ENCODE assay signal across 14 cellular contexts in the genomic region with DNA sequence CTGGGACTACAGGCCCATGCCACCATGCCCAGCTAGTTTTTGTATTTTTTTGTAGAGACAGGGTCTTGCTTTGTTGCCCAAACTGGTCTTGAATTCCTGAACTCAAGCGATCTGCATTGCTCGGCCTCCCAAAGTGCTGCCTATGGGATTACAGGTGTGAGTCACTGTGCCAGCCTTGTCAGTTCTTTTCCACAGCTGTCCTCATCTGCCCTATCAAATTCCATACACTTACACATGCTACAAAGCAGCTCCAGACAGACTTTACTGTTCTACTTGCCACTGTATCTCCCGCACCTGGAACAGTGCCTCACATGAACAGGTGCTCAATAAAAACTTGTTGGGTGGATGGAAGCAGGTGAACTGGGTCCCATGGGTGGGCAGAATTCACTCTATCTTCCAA. TPM values are rescaled to one million over a fixed set of nuclear protein-coding genes. Genes with fewer than 3 reads are reported as not detected.
DNase-seq lines count a peak whose midpoint lies in the region; ATAC-seq and TF ChIP-seq lines count a peak whose summit lies in the region.
"Had no signal": no experiment of that assay in that cellular context is flagged by ENCODE, and none has a peak within 500 bp of the region (broad histone marks: within the 10 kb centered on the region; RNA-seq: fewer than 3 reads in every experiment).

No MANE protein-coding gene starts in this region.

- no peaks in the 10 kb centered on the region for H3K9me3 Mint-ChIP-seq in activated naive CD4-positive, alpha-beta T cell treated with anti-CD3 and anti-CD28 coated beads, Interleukin-2, amount 50 U/mL, for 72 hours
- H3K9me3 Mint-ChIP-seq in neural crest cell = no peaks in the 10 kb centered on the region
- no peaks in the 10 kb centered on the region for H3K9me3 Mint-ChIP-seq in stimulated activated effector memory CD8-positive, alpha-beta T cell treated with anti-CD3 and anti-CD28 coated beads, Interleukin-12 subunit alpha, Interleukin-12 subunit beta, amount 100 ng/mL, for 72 hours
- H3K9me3 Mint-ChIP-seq: CD4-positive, alpha-beta memory T cell; GM23338 had no signal

- no peak for ATAC-seq in activated naive CD4-positive, alpha-beta T cell treated with anti-CD3 and anti-CD28 coated beads, Interleukin-2, amount 50 U/mL, for 72 hours
- no peak for ATAC-seq in stimulated activated effector memory CD8-positive, alpha-beta T cell treated with anti-CD3 and anti-CD28 coated beads, Interleukin-12 subunit alpha, Interleukin-12 subunit beta, amount 100 ng/mL, for 72 hours
- ATAC-seq: GM23338 had no signal

- DNase-seq in activated naive CD4-positive, alpha-beta T cell treated with anti-CD3 and anti-CD28 coated beads, Interleukin-2, amount 50 U/mL, for 72 hours (ENCODE audit: low spot score in 2 of 2) = no peak
- DNase-seq in activated naive CD4-positive, alpha-beta T cell treated with anti-CD3 and anti-CD28 coated beads, Interleukin-2, amount 50 U/mL, for 16 hours = no peak
- DNase-seq in epithelial cell of esophagus (ENCODE audit: low read depth) (peak; percentile 47), neural crest cell (ENCODE audit: low read depth, low spot score) (no peak), NCI-H1105 treated with DMSO at 0.1 percent for 48 hours (lab: John Stamatoyannopoulos, UW) (no peak), kidney glomerular epithelial cell (lab: John Stamatoyannopoulos, UW) (no peak)
- DNase-seq in stimulated activated effector memory CD8-positive, alpha-beta T cell treated with anti-CD3 and anti-CD28 coated beads, Interleukin-12 subunit alpha, Interleukin-12 subunit beta, amount 100 ng/mL, for 72 hours (ENCODE audit: low spot score in 2 of 2) = no peak
- DNase-seq: C1 segment of cervical spinal cord; CD4-positive, alpha-beta memory T cell; DMS79; H7 had no signal

- H3K36me3 Mint-ChIP-seq in activated naive CD4-positive, alpha-beta T cell treated with anti-CD3 and anti-CD28 coated beads, Interleukin-2, amount 50 U/mL, for 72 hours = peaks cover 5 to 8% of the 10 kb centered on the region in 2 donors
- peaks cover 11% of the 10 kb centered on the region for H3K36me3 Mint-ChIP-seq in neural crest cell (ENCODE audit: low read depth)
- H3K36me3 Mint-ChIP-seq in stimulated activated effector memory CD8-positive, alpha-beta T cell treated with anti-CD3 and anti-CD28 coated beads, Interleukin-12 subunit alpha, Interleukin-12 subunit beta, amount 100 ng/mL, for 72 hours = peaks cover 100% of the 10 kb centered on the region

- H3K27me3 Mint-ChIP-seq in neural crest cell (ENCODE audit: low read depth) = no peaks in the 10 kb centered on the region
- H3K27me3 Mint-ChIP-seq: B cell; CD4-positive, alpha-beta memory T cell had no signal

- no peaks in the 10 kb centered on the region for H3K4me1 Mint-ChIP-seq in neural crest cell
- H3K4me1 Mint-ChIP-seq in stimulated activated effector memory CD8-positive, alpha-beta T cell treated with anti-CD3 and anti-CD28 coated beads, Interleukin-12 subunit alpha, Interleukin-12 subunit beta, amount 100 ng/mL, for 72 hours = peaks cover 4% of the 10 kb centered on the region
- H3K4me1 Mint-ChIP-seq: GM23338 had no signal

- TF ChIP-seq CTCF in epithelial cell of esophagus (IDR thresholded peaks at IDR 0.05; ENCODE audit: insufficient read depth, low read depth, low read length, missing control alignments) (no peak), neural crest cell (conservative IDR thresholded peaks at IDR 0.05) (no peak)

- no peak overlapping the region for H3K4me3 ChIP-seq in epithelial cell of esophagus (ENCODE audit: low read length)
- H3K4me3 ChIP-seq: GM23338 had no signal

- H3K4me3 Mint-ChIP-seq in neural crest cell = no peak overlapping the region
- H3K4me3 Mint-ChIP-seq in stimulated activated effector memory CD8-positive, alpha-beta T cell treated with anti-CD3 and anti-CD28 coated beads, Interleukin-12 subunit alpha, Interleukin-12 subunit beta, amount 100 ng/mL, for 72 hours = no peak overlapping the region
- H3K4me3 Mint-ChIP-seq: B cell; CD4-positive, alpha-beta memory T cell; GM23338 had no signal

- peak overlapping the region; percentile 24 to 88 for H3K27ac Mint-ChIP-seq in activated naive CD4-positive, alpha-beta T cell treated with anti-CD3 and anti-CD28 coated beads, Interleukin-2, amount 50 U/mL, for 72 hours
- H3K27ac Mint-ChIP-seq in neural crest cell (ENCODE audit: unreplicated experiment) = peak overlapping the region; percentile 71
- H3K27ac Mint-ChIP-seq in stimulated activated effector memory CD8-positive, alpha-beta T cell treated with anti-CD3 and anti-CD28 coated beads, Interleukin-12 subunit alpha, Interleukin-12 subunit beta, amount 100 ng/mL, for 72 hours = peak overlapping the region; percentile 10
- H3K27ac Mint-ChIP-seq: B cell, GM23338 had no signal

RNA-seq across cellular contexts. Expression of a gene that starts 8.2 kb away (rescaled TPM):
- 10 to 100 TPM; 23.0 to 61.3 TPM for total RNA-seq in activated naive CD4-positive, alpha-beta T cell treated with anti-CD3 and anti-CD28 coated beads, Interleukin-2, amount 50 U/mL, for 72 hours
- total RNA-seq in neural crest cell = 24.1 and 27.2 TPM in 2 replicates

RNA-seq across cellular contexts. Expression of a gene that starts 9.0 kb away (rescaled TPM):
- under 1 TPM in 1 of 2 donors, not detected in 1; 0.70 TPM for total RNA-seq in activated naive CD4-positive, alpha-beta T cell treated with anti-CD3 and anti-CD28 coated beads, Interleukin-2, amount 50 U/mL, for 72 hours
- total RNA-seq in neural crest cell = not detected in 2 replicates
- total RNA-seq: CD4-positive, alpha-beta memory T cell; G401; GM23338; H7 had no signal

RNA-seq across cellular contexts. Expression of a gene that starts 15.7 kb away (rescaled TPM):
- total RNA-seq in activated naive CD4-positive, alpha-beta T cell treated with anti-CD3 and anti-CD28 coated beads, Interleukin-2, amount 50 U/mL, for 72 hours = 100 to 1,000 TPM in 1 of 2 donors, 10 to 100 TPM in 1; 87.2 to 105 TPM
- total RNA-seq in neural crest cell = 62.1 and 69.2 TPM in 2 replicates

RNA-seq across cellular contexts. Expression of a gene that starts 18.4 kb away (rescaled TPM):
- 100 to 1,000 TPM; 104 to 132 TPM for total RNA-seq in activated naive CD4-positive, alpha-beta T cell treated with anti-CD3 and anti-CD28 coated beads, Interleukin-2, amount 50 U/mL, for 72 hours
- 86.6 and 88.1 TPM in 2 replicates for total RNA-seq in neural crest cell

RNA-seq across cellular contexts. Expression of a gene that starts 31.9 kb away (rescaled TPM):
- total RNA-seq in activated naive CD4-positive, alpha-beta T cell treated with anti-CD3 and anti-CD28 coated beads, Interleukin-2, amount 50 U/mL, for 72 hours = 10 to 100 TPM in 1 of 2 donors, 1 to 10 TPM in 1; 8.9 to 11.3 TPM
- total RNA-seq in neural crest cell = 20.4 and 23.4 TPM in 2 replicates

Comparison
In these comparisons a context has a peak if more than half of its experiments do, and no peak if none do; other contexts are left out.
1. H3K27ac Mint-ChIP-seq: peak in every context shown above with its lines; median percentile 71 in neural crest cell; 56 in activated naive CD4-positive, alpha-beta T cell treated with anti-CD3 and anti-CD28 coated beads, Interleukin-2, amount 50 U/mL, for 72 hours; 10 in stimulated activated effector memory CD8-positive, alpha-beta T cell treated with anti-CD3 and anti-CD28 coated beads, Interleukin-12 subunit alpha, Interleukin-12 subunit beta, amount 100 ng/mL, for 72 hours.